In genomic region chr1:29105822-29106221, GRCh38 we compare ENCODE assay signal across 2 cellular contexts.
A peak's percentile ranks its signal among the peaks of the same experiment; 100 is the strongest.
TF ChIP-seq lines count a peak whose summit lies in the region.

No MANE protein-coding gene starts in this region.

TF ChIP-seq in K562, 482 proteins besides CTCF, POLR2A, EP300 and RAD21 (continued from another document and continues in another):
- no peak for TF ChIP-seq CTCFL (IDR thresholded peaks at IDR 0.05; ENCODE audit: borderline replicate concordance, insufficient read depth, low read depth, low read length, poor library complexity, severe bottlenecking)
- no peak for TF ChIP-seq ZNF174 (CRISPR knock-in tag; IDR thresholded peaks at IDR 0.05)
- no peak for TF ChIP-seq ZBTB2 (IDR thresholded peaks at IDR 0.05)
- no peak for TF ChIP-seq ATF3 (IDR thresholded peaks at IDR 0.05)
- no peak for TF ChIP-seq ATF3 (CRISPR knock-in tag; conservative IDR thresholded peaks at IDR 0.05)
- TF ChIP-seq CREB3 (tag; conservative IDR thresholded peaks at IDR 0.05; ENCODE audit: low read depth) = no peak
- TF ChIP-seq SOX6 (IDR thresholded peaks at IDR 0.05) = 0 out of 2 replicates have a peak, but pooled peaks have one; percentile 12
- TF ChIP-seq TBL1XR1 (IDR thresholded peaks at IDR 0.05; ENCODE audit: low read length in 2 of 2) = no peak
- no peak for TF ChIP-seq ZNF280B (CRISPR knock-in tag; IDR thresholded peaks at IDR 0.05)
- TF ChIP-seq CTBP1 (IDR thresholded peaks at IDR 0.05; ENCODE audit: borderline replicate concordance) = peak; percentile 43; the same call in 1 of the 2 replicates
- no peak for TF ChIP-seq ATF4 (CRISPR knock-in tag; IDR thresholded peaks at IDR 0.05)
- 0 out of 2 replicates have a peak, but pooled peaks have one; percentile 4 for TF ChIP-seq MAFF (IDR thresholded peaks at IDR 0.05; ENCODE audit: low read length)
- TF ChIP-seq MTA2 (IDR thresholded peaks at IDR 0.05; ENCODE audit: low read depth) = no peak
- no peak for TF ChIP-seq SRSF9 (IDR thresholded peaks at IDR 0.05; ENCODE audit: borderline replicate concordance, low read depth, low read length)
- no peak for TF ChIP-seq ZNF79 (CRISPR knock-in tag; IDR thresholded peaks at IDR 0.05; ENCODE audit: low read depth)
- no peak for TF ChIP-seq ZC3H11A (IDR thresholded peaks at IDR 0.05; ENCODE audit: low read depth, low read length)
- no peak for TF ChIP-seq KLF10 (CRISPR knock-in tag; IDR thresholded peaks at IDR 0.05)
- TF ChIP-seq EHMT2 (IDR thresholded peaks at IDR 0.05) = no peak
- no peak for TF ChIP-seq SPI1 (IDR thresholded peaks at IDR 0.05; ENCODE audit: borderline replicate concordance, low read depth, low read length)
- no peak for TF ChIP-seq DIDO1 (tag; IDR thresholded peaks at IDR 0.05; ENCODE audit: low read depth)
- no peak for TF ChIP-seq NFATC3 (IDR thresholded peaks at IDR 0.05)

TF ChIP-seq in HepG2, 621 proteins besides CTCF, POLR2A, EP300 and RAD21 (continued from another document and continues in another):
- no peak for TF ChIP-seq SKIL (CRISPR knock-in tag; IDR thresholded peaks at IDR 0.05; ENCODE audit: borderline replicate concordance)
- peak; percentile 38; the same call in 1 of the 2 replicates for TF ChIP-seq ZNF644 (CRISPR knock-in tag; IDR thresholded peaks at IDR 0.05; ENCODE audit: low read depth)
- no peak for TF ChIP-seq ZNF432 (CRISPR knock-in tag; IDR thresholded peaks at IDR 0.05; ENCODE audit: borderline replicate concordance)
- peak; percentile 83 for TF ChIP-seq ZNF770 (CRISPR knock-in tag; IDR thresholded peaks at IDR 0.05)
- TF ChIP-seq ZNF333 (CRISPR knock-in tag; IDR thresholded peaks at IDR 0.05; ENCODE audit: borderline replicate concordance) = no peak
- no peak for TF ChIP-seq NFKBIZ (CRISPR knock-in tag; IDR thresholded peaks at IDR 0.05)
- TF ChIP-seq ZSCAN21 (CRISPR knock-in tag; IDR thresholded peaks at IDR 0.05; ENCODE audit: borderline replicate concordance) = no peak
- TF ChIP-seq FOXO4 (CRISPR knock-in tag; conservative IDR thresholded peaks at IDR 0.05) = no peak
- TF ChIP-seq KLF11 (CRISPR knock-in tag; IDR thresholded peaks at IDR 0.05) = no peak
- no peak for TF ChIP-seq ZNF709 (CRISPR knock-in tag; IDR thresholded peaks at IDR 0.05)
- TF ChIP-seq BRCA1 (CRISPR knock-in tag; IDR thresholded peaks at IDR 0.05) = no peak
- no peak for TF ChIP-seq ATRX (CRISPR knock-in tag; IDR thresholded peaks at IDR 0.05; ENCODE audit: borderline replicate concordance)
- TF ChIP-seq FOXA1 (IDR thresholded peaks at IDR 0.05) = no peak
- TF ChIP-seq FOXA1 (CRISPR knock-in tag; IDR thresholded peaks at IDR 0.05) = peak; percentile 88
- no peak for TF ChIP-seq KLF16 (CRISPR knock-in tag; IDR thresholded peaks at IDR 0.05)
- TF ChIP-seq ZBTB1 (CRISPR knock-in tag; IDR thresholded peaks at IDR 0.05; ENCODE audit: borderline replicate concordance) = no peak
- TF ChIP-seq SMC3 (IDR thresholded peaks at IDR 0.05; ENCODE audit: low read length) = no peak
- no peak for TF ChIP-seq MAX (IDR thresholded peaks at IDR 0.05)
- TF ChIP-seq MEIS1 (CRISPR knock-in tag; IDR thresholded peaks at IDR 0.05; ENCODE audit: borderline replicate concordance) = no peak
- TF ChIP-seq SMARCC2 (IDR thresholded peaks at IDR 0.05) = no peak
- 0 out of 2 replicates have a peak, but pooled peaks have one; percentile 43 for TF ChIP-seq FOXP1 (IDR thresholded peaks at IDR 0.05)
- peak; percentile 79 for TF ChIP-seq FOXP1 (CRISPR knock-in tag; IDR thresholded peaks at IDR 0.05)
- peak; percentile 27; the same call in 1 of the 2 replicates for TF ChIP-seq PHF21A (CRISPR knock-in tag; IDR thresholded peaks at IDR 0.05)
- TF ChIP-seq ZNF446 (CRISPR knock-in tag; IDR thresholded peaks at IDR 0.05) = no peak
- no peak for TF ChIP-seq KLF13 (CRISPR knock-in tag; IDR thresholded peaks at IDR 0.05)
- TF ChIP-seq SIN3A (IDR thresholded peaks at IDR 0.05; ENCODE audit: borderline replicate concordance, low read depth, low read length) = no peak
- TF ChIP-seq ZMYM4 (CRISPR knock-in tag; IDR thresholded peaks at IDR 0.05) = 0 out of 2 replicates have a peak, but pooled peaks have one; percentile 23
- TF ChIP-seq ZNF230 (CRISPR knock-in tag; IDR thresholded peaks at IDR 0.05) = no peak
- TF ChIP-seq DPF2 (CRISPR knock-in tag; IDR thresholded peaks at IDR 0.05; ENCODE audit: borderline replicate concordance, low read depth) = no peak
- TF ChIP-seq ZNF609 (CRISPR knock-in tag; IDR thresholded peaks at IDR 0.05; ENCODE audit: borderline replicate concordance) = 0 out of 2 replicates have a peak, but pooled peaks have one; percentile 22
- no peak for TF ChIP-seq TSC22D2 (CRISPR knock-in tag; IDR thresholded peaks at IDR 0.05; ENCODE audit: borderline replicate concordance)
- TF ChIP-seq TRAFD1 (CRISPR knock-in tag; IDR thresholded peaks at IDR 0.05; ENCODE audit: borderline replicate concordance) = no peak
- no peak for TF ChIP-seq AFF4 (CRISPR knock-in tag; IDR thresholded peaks at IDR 0.05)
- TF ChIP-seq NR2F6 (IDR thresholded peaks at IDR 0.05) = 0 out of 2 replicates have a peak, but pooled peaks have one; percentile 25
- TF ChIP-seq NR2F6 (CRISPR knock-in tag; IDR thresholded peaks at IDR 0.05) = peak; percentile 71
- peak; percentile 16; the same call in 1 of the 2 replicates for TF ChIP-seq ELF1 (CRISPR knock-in tag; IDR thresholded peaks at IDR 0.05)
- no peak for TF ChIP-seq ZNF143 (CRISPR knock-in tag; IDR thresholded peaks at IDR 0.05)
- TF ChIP-seq TCF7L2 (IDR thresholded peaks at IDR 0.05; ENCODE audit: low read depth, low read length) = no peak
- TF ChIP-seq TP53 (CRISPR knock-in tag; conservative IDR thresholded peaks at IDR 0.05) = no peak
- no peak for TF ChIP-seq ZNF335 (CRISPR knock-in tag; IDR thresholded peaks at IDR 0.05)
- TF ChIP-seq KDM5A (IDR thresholded peaks at IDR 0.05; ENCODE audit: borderline replicate concordance, low read length) = no peak
- no peak for TF ChIP-seq ZNF672 (CRISPR knock-in tag; IDR thresholded peaks at IDR 0.05)
